Comparison of ENCODE assay signal across 24 cellular contexts in genomic region chr17:56174421-56174820, GRCh38. TPM values are rescaled to one million over a fixed set of nuclear protein-coding genes. Genes with fewer than 3 reads are reported as not detected.
DNase-seq lines count a peak whose midpoint lies in the region; ATAC-seq, FAIRE-seq and TF ChIP-seq lines count a peak whose summit lies in the region.
"Had no signal": no experiment of that assay in that cellular context is flagged by ENCODE, and none has a peak within 500 bp of the region (broad histone marks: within the 10 kb centered on the region; RNA-seq: fewer than 3 reads in every experiment).

No MANE protein-coding gene starts in this region.

- BruUV-seq in HepG2 (replicated peaks; lab: Mats Ljungman, UMichigan) = no TSS peak

- DNase-seq in NCI-H1092 treated with DMSO at 0.1 percent for 48 hours (lab: John Stamatoyannopoulos, UW) = peak; percentile 23
- DNase-seq in NCI-H1092 (lab: John Stamatoyannopoulos, UW) = no peak
- DNase-seq in NCI-H2171 treated with DMSO at 0.1 percent for 48 hours (lab: John Stamatoyannopoulos, UW) = peak; percentile 71
- no peak for DNase-seq in vagina (ENCODE audit: extremely low spot score in 2 of 2)
- DNase-seq in glomerular visceral epithelial cell (ENCODE audit: extremely low spot score) = no peak
- no peak for DNase-seq in HepG2 (ENCODE audit: low spot score)
- DNase-seq in left ventricle myocardium inferior = no peak
- DNase-seq: 8988T; activated B cell treated with CpG ODN at 0.5 μM for 24 hours; activated CD8-positive, alpha-beta memory T cell treated with anti-CD3 and anti-CD28 coated beads for 24 hours; activated naive CD8-positive, alpha-beta T cell treated with anti-CD3 and anti-CD28 coated beads for 36 hours; DMS153; GOT3; left colon; MV-4-11; NCI-H2081 treated with DMSO at 0.1 percent for 48 hours; OCI-M1; SHP77 had no signal

- no peaks in the 10 kb centered on the region for H3K27me3 ChIP-seq in vagina
- no peaks in the 10 kb centered on the region for H3K27me3 ChIP-seq in HepG2 (ENCODE audit: control insufficient read depth in 1 of 2, insufficient read depth in 2 of 2, low read length in 2 of 2)
- H3K27me3 ChIP-seq in left ventricle myocardium inferior (ENCODE audit: low read depth) = no peaks in the 10 kb centered on the region

- no peak for FAIRE-seq in HepG2 (lab: Jason Lieb, UNC)
- FAIRE-seq: endothelial cell of umbilical vein, frontal cortex had no signal

- 17 to 58% methylated on average over 1 to 2 of the region's 2 CpGs for WGBS in mesodermal cell (ENCODE audit: insufficient coverage in 2 of 2), 2 experiments
- WGBS in HepG2 (ENCODE audit: low lambda C conversion rate) = 0% methylated on average over 2 of the region's 2 CpGs

- no peak overlapping the region for H3K4me2 ChIP-seq in HepG2 (ENCODE audit: low read depth, low read length)

- TF ChIP-seq RAD21 in HepG2 (CRISPR knock-in tag; IDR thresholded peaks at IDR 0.05) = no peak

- intact Hi-C loops in vagina (cut with DNase I) (no loop called here), HepG2 (cut with micrococcal nuclease; ENCODE audit: unreplicated experiment) (no loop called here), left ventricle myocardium inferior (cut with micrococcal nuclease) (no loop called here)

- H3K4me3 ChIP-seq in mesodermal cell (ENCODE audit: extremely low read depth, insufficient read depth, low read length, poor library complexity, severe bottlenecking) (no peak overlapping the region), vagina (no peak overlapping the region), HepG2 (replicated peaks in 1 of 3; ENCODE audit: insufficient read depth in 1 of 3, low read depth in 2 of 3, low read length in 3 of 3) (no peak overlapping the region), left ventricle myocardium inferior (no peak overlapping the region)
- H3K4me3 ChIP-seq: coronary artery had no signal

- ATAC-seq in HepG2 = no peak
- ATAC-seq: left colon had no signal

- TF ChIP-seq CTCF in vagina (IDR thresholded peaks at IDR 0.05) (no peak), HepG2 (CRISPR knock-in tag; IDR thresholded peaks at IDR 0.05) (no peak), left ventricle myocardium inferior (IDR thresholded peaks at IDR 0.05; ENCODE audit: borderline replicate concordance) (no peak)

- H3K27ac ChIP-seq in mesodermal cell (ENCODE audit: low read depth, low read length, severe bottlenecking) (peak overlapping the region; percentile 39), vagina (peak overlapping the region; percentile 27), HepG2 (ENCODE audit: extremely low read length, insufficient read depth, low read length) (no peak overlapping the region), left ventricle myocardium inferior (replicated peaks) (no peak overlapping the region)
- H3K27ac ChIP-seq: coronary artery had no signal

- in situ Hi-C loops in HepG2 (cut with HindIII; ENCODE audit: extremely low pct_ligation_motif_present, low pct_unique_long_range_greater_than_20kb) = no loop called here

- TF ChIP-seq EP300 in HepG2 (IDR thresholded peaks at IDR 0.05; ENCODE audit: low read depth in 2 of 2, low read length in 2 of 2) = no peak
- TF ChIP-seq EP300 in HepG2 (CRISPR knock-in tag; IDR thresholded peaks at IDR 0.05; ENCODE audit: borderline replicate concordance) = no peak

- no peaks in the 10 kb centered on the region for H4K20me1 ChIP-seq in HepG2 (ENCODE audit: insufficient read depth, low read length)

- H3K9ac ChIP-seq in HepG2 (ENCODE audit: insufficient read depth, low read depth, low read length) = no peak overlapping the region

- no peak overlapping the region for H2AFZ ChIP-seq in HepG2 (ENCODE audit: low read length)

- no peaks in the 10 kb centered on the region for H3K79me2 ChIP-seq in HepG2 (ENCODE audit: insufficient read depth, low read length)

- H3K36me3 ChIP-seq in mesodermal cell (ENCODE audit: control insufficient read depth, insufficient read depth, low read length) (no peaks in the 10 kb centered on the region), vagina (no peaks in the 10 kb centered on the region), HepG2 (replicated peaks in 1 of 2; ENCODE audit: control insufficient read depth in 1 of 2, insufficient read depth in 2 of 2, low read length in 2 of 2) (no peaks in the 10 kb centered on the region), left ventricle myocardium inferior (no peaks in the 10 kb centered on the region)

- TF ChIP-seq POLR2A in vagina (IDR thresholded peaks at IDR 0.05) = no peak
- no peak for TF ChIP-seq POLR2A in HepG2 (IDR thresholded peaks at IDR 0.05; ENCODE audit: insufficient read depth in 1 of 2, low read depth in 2 of 2, low read length in 2 of 2)

- POLR2A ChIA-PET in HepG2 (lab: Yijun Ruan, JAX) = no interaction called here

- H3K4me1 ChIP-seq in mesodermal cell (ENCODE audit: control insufficient read depth, insufficient read depth, low read length, poor library complexity, severe bottlenecking) (peaks cover 31% of the 10 kb centered on the region), vagina (peaks cover 55% of the 10 kb centered on the region), HepG2 (ENCODE audit: insufficient read depth, low read length) (0 out of 2 replicates have a peak, but pooled peaks cover 6% of the 10 kb centered on the region), left ventricle myocardium inferior (peaks cover 19% of the 10 kb centered on the region)

- H3K9me3 ChIP-seq in mesodermal cell (ENCODE audit: control insufficient read depth, low read length) (no peaks in the 10 kb centered on the region), vagina (no peaks in the 10 kb centered on the region), HepG2 (ENCODE audit: low read length) (no peaks in the 10 kb centered on the region), left ventricle myocardium inferior (replicated peaks) (no peaks in the 10 kb centered on the region)

- CTCF ChIA-PET in HepG2 (lab: Yijun Ruan, JAX; ENCODE audit: low intra/inter-chr PET ratio, low total read pairs) = no interaction called here

TF ChIP-seq in HepG2, 621 proteins besides CTCF, POLR2A, EP300 and RAD21:
- TF ChIP-seq FOXK2 (IDR thresholded peaks at IDR 0.05) = no peak
- TF ChIP-seq NCOA1 (CRISPR knock-in tag; IDR thresholded peaks at IDR 0.05) = no peak
- no peak for TF ChIP-seq SIN3B (IDR thresholded peaks at IDR 0.05; ENCODE audit: low read length)
- no peak for TF ChIP-seq ZNF792 (CRISPR knock-in tag; IDR thresholded peaks at IDR 0.05)
- no peak for TF ChIP-seq ZNF550 (CRISPR knock-in tag; IDR thresholded peaks at IDR 0.05; ENCODE audit: borderline replicate concordance)
- no peak for TF ChIP-seq ATF7 (IDR thresholded peaks at IDR 0.05)
- TF ChIP-seq ATF7 (CRISPR knock-in tag; IDR thresholded peaks at IDR 0.05) = no peak
- no peak for TF ChIP-seq ZBTB7B (CRISPR knock-in tag; IDR thresholded peaks at IDR 0.05)
TF ChIP-seq in HepG2: peak in this region for 0.

RNA-seq across cellular contexts. Expression of gene ANKFN1, which starts 21.1 kb away (rescaled TPM):
- polyA plus RNA-seq in mesodermal cell (2013, experiment 1 of 2) = 0.88 TPM
- 0.51 TPM for polyA plus RNA-seq in mesodermal cell (2013, experiment 2 of 2)
- total RNA-seq in vagina = 3.4 TPM
- total RNA-seq in HepG2 (2016; rRNA removed; fragmentation: Illumina TruSeq; extraction: Trizol) = not detected in 2 replicates
- total RNA-seq in HepG2 (2016; cell fraction: cytosol; rRNA removed; fragmentation: Illumina TruSeq; extraction: Trizol; ENCODE audit: low read depth) = not detected in 2 replicates
- not detected in 2 replicates for total RNA-seq in HepG2 (2016; cell fraction: insoluble cytoplasmic fraction; rRNA removed; fragmentation: Illumina TruSeq; extraction: Trizol)
- total RNA-seq in HepG2 (2016; cell fraction: membrane; rRNA removed; fragmentation: Illumina TruSeq; extraction: Trizol) = not detected in 2 replicates
- total RNA-seq in HepG2 (2016; cell fraction: nucleus; rRNA removed; fragmentation: Illumina TruSeq; extraction: Trizol) = not detected in 2 replicates
- 0.04 TPM in 1 of 2 replicates, not detected in the other for polyA plus RNA-seq in HepG2 (2011; rRNA removed)
- polyA plus RNA-seq in HepG2 (2011; cell fraction: cytosol; rRNA removed) = not detected in 2 replicates
- not detected in 2 replicates for polyA plus RNA-seq in HepG2 (2011; cell fraction: nucleus; rRNA removed)
- polyA plus RNA-seq in HepG2 (2012) = not detected in 2 replicates
- polyA plus RNA-seq in HepG2 (2016; cell fraction: cytosol; fragmentation: Illumina TruSeq; extraction: Trizol; ENCODE audit: low read depth) = not detected in 2 replicates
- polyA plus RNA-seq in HepG2 (2016; cell fraction: insoluble cytoplasmic fraction; fragmentation: Illumina TruSeq; extraction: Trizol; ENCODE audit: low read depth) = not detected in 2 replicates
- not detected in 2 replicates for polyA plus RNA-seq in HepG2 (2016; cell fraction: membrane; fragmentation: Illumina TruSeq; extraction: Trizol; ENCODE audit: low read depth)
- not detected in 2 replicates for polyA plus RNA-seq in HepG2 (2016; cell fraction: nucleus; fragmentation: Illumina TruSeq; extraction: Trizol; ENCODE audit: insufficient read depth, low read depth)
- polyA minus RNA-seq in HepG2 (2011; rRNA and poly(A)+ RNA removed; ENCODE audit: low replicate concordance) = 1.1 TPM in 1 of 2 replicates, not detected in the other
- polyA minus RNA-seq in HepG2 (2011; cell fraction: cytosol; rRNA and poly(A)+ RNA removed) = not detected in 2 replicates
- polyA minus RNA-seq in HepG2 (2011; cell fraction: nucleus; rRNA and poly(A)+ RNA removed) = not detected in 2 replicates
- total RNA-seq in left ventricle myocardium inferior = not detected
- total RNA-seq: activated B cell treated with CpG ODN at 0.5 μM for 24 hours; activated naive CD8-positive, alpha-beta T cell treated with anti-CD3 and anti-CD28 coated beads for 36 hours; endothelial cell of umbilical vein; osteocyte had no signal
- polyA plus RNA-seq: CD14-positive monocyte had no signal

Comparison
In these comparisons a context has a peak if more than half of its experiments do, and no peak if none do; other contexts are left out.
1. DNase-seq: peak in NCI-H1092 treated with DMSO at 0.1 percent for 48 hours (single experiment) and NCI-H2171 treated with DMSO at 0.1 percent for 48 hours (single experiment); none in NCI-H1092 (single experiment), vagina (0 of 2), glomerular visceral epithelial cell (single experiment), HepG2 (single experiment) and left ventricle myocardium inferior (single experiment).
2. H3K27ac ChIP-seq: peak in mesodermal cell (single experiment) and vagina (single experiment); none in HepG2 (single experiment) and left ventricle myocardium inferior (single experiment).